Comparison of ENCODE assay signal across 22 cellular contexts in the genomic region with DNA sequence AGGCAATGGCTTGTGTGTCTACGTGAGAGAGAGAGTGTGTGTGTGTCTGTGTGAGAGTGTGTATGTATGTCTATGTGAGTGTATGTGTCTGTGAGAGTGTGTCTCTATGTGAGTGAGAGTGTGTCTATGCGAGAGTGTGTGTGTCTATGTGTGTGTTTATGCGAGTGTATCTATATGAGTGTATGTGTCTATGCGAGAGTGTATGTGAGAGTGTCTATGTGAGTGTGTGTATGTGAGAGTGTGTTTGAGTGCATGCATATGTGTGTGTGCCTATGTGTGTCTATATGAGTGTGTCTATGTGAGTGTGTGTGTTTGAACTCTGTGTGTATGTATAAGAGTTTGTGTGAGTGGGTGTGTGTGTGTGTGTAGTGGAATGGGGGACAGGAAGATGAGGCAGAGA. TPM values are rescaled to one million over a fixed set of nuclear protein-coding genes. Genes with fewer than 3 reads are reported as not detected.
DNase-seq lines count a peak whose midpoint lies in the region; ATAC-seq, FAIRE-seq and TF ChIP-seq lines count a peak whose summit lies in the region.
"Had no signal": no experiment of that assay in that cellular context is flagged by ENCODE, and none has a peak within 500 bp of the region (broad histone marks: within the 10 kb centered on the region; RNA-seq: fewer than 3 reads in every experiment).

No MANE protein-coding gene starts in this region.

- H3K36me3 ChIP-seq in OCI-LY3 (replicated peaks; ENCODE audit: low read depth, low read length): no peaks in the 10 kb centered on the region
- H3K36me3 ChIP-seq in naive thymus-derived CD4-positive, alpha-beta T cell (ENCODE audit: control insufficient read depth in 2 of 3, insufficient read depth in 3 of 3, low read length in 3 of 3): no peaks in the 10 kb centered on the region
- H3K36me3 ChIP-seq: BE2C, Peyer's patch had no signal

- peak; percentile 10 for ATAC-seq in naive thymus-derived CD4-positive, alpha-beta T cell
- ATAC-seq in HG03442 (IDR thresholded peaks at IDR 0.05; ENCODE audit: unreplicated experiment) (no peak), left cardiac atrium (no peak)

- H3K27me3 ChIP-seq in OCI-LY3 (ENCODE audit: low read depth, low read length): peaks cover 22% of the 10 kb centered on the region
- no peaks in the 10 kb centered on the region for H3K27me3 ChIP-seq in naive thymus-derived CD4-positive, alpha-beta T cell (ENCODE audit: control insufficient read depth in 2 of 2, insufficient read depth in 2 of 2, low read length in 2 of 2)
- H3K27me3 ChIP-seq: BE2C, Peyer's patch had no signal

- intact Hi-C loops in naive thymus-derived CD4-positive, alpha-beta T cell (cut with micrococcal nuclease): no loop called here
- intact Hi-C loops in left cardiac atrium (cut with DNase I): no loop called here

- no peak overlapping the region for H3K27ac Mint-ChIP-seq in naive thymus-derived CD4-positive, alpha-beta T cell
- H3K27ac Mint-ChIP-seq: CD4-positive, alpha-beta T cell; HFFc6 had no signal

- no peak overlapping the region for H3K4me3 Mint-ChIP-seq in naive thymus-derived CD4-positive, alpha-beta T cell
- H3K4me3 Mint-ChIP-seq: CD4-positive, alpha-beta T cell; HFFc6 had no signal

- peaks cover 0 to 2% (median 0%) of the 10 kb centered on the region in 11 donors for H3K9me3 Mint-ChIP-seq in naive thymus-derived CD4-positive, alpha-beta T cell
- H3K9me3 Mint-ChIP-seq: CD4-positive, alpha-beta T cell; HFFc6 had no signal

- H3K27me3 Mint-ChIP-seq in naive thymus-derived CD4-positive, alpha-beta T cell: peaks cover 0 to 10% (median 0%) of the 10 kb centered on the region in 5 donors
- H3K27me3 Mint-ChIP-seq: CD4-positive, alpha-beta T cell had no signal

- H3K9ac ChIP-seq in OCI-LY3 (ENCODE audit: low read length): no peak overlapping the region

- no peaks in the 10 kb centered on the region for H3K9me3 ChIP-seq in OCI-LY3 (ENCODE audit: insufficient read depth, low read length)
- H3K9me3 ChIP-seq in naive thymus-derived CD4-positive, alpha-beta T cell (ENCODE audit: control insufficient read depth in 2 of 3, low read length in 3 of 3): no peaks in the 10 kb centered on the region
- H3K9me3 ChIP-seq: BE2C, Peyer's patch had no signal

- DNase-seq in NCI-H1417 (lab: John Stamatoyannopoulos, UW) (peak in 2 of 3 experiments; percentile 22 to 41), NCI-H1417 treated with DMSO at 0.1 percent for 48 hours (lab: John Stamatoyannopoulos, UW) (no peak), urothelium cell line (ENCODE audit: low spot score) (no peak), GM20000 (ENCODE audit: low spot score) (no peak), left cardiac atrium (no peak)
- DNase-seq in naive thymus-derived CD4-positive, alpha-beta T cell: no peak
- DNase-seq: BE2C; Calu3; CD4-positive, alpha-beta T cell; DMS53; HFFc6; KBM-7; NCI-H1048; NCI-H2227 treated with DMSO at 0.1 percent for 48 hours; NCI-H524; Peyer's patch had no signal

- peaks cover 0 to 6% (median 0%) of the 10 kb centered on the region in 5 donors for H3K36me3 Mint-ChIP-seq in naive thymus-derived CD4-positive, alpha-beta T cell

- CTCF ChIA-PET in naive thymus-derived CD4-positive, alpha-beta T cell (lab: Charles Lee): no interaction called here

- H3K4me1 Mint-ChIP-seq in naive thymus-derived CD4-positive, alpha-beta T cell: peaks cover 0 to 22% (median 0%) of the 10 kb centered on the region in 7 donors

- peak; percentile 40 for FAIRE-seq in urothelium cell line (lab: Jason Lieb, UNC)

- H3K79me2 ChIP-seq in OCI-LY3 (ENCODE audit: low read length): no peaks in the 10 kb centered on the region

- H3K27ac ChIP-seq in OCI-LY3 (ENCODE audit: low read length): no peak overlapping the region
- H3K27ac ChIP-seq in naive thymus-derived CD4-positive, alpha-beta T cell (ENCODE audit: low read depth, low read length): no peak overlapping the region
- H3K27ac ChIP-seq: 22Rv1, Peyer's patch had no signal

- POLR2A ChIA-PET in naive thymus-derived CD4-positive, alpha-beta T cell (lab: Charles Lee): no interaction called here

- H3K4me1 ChIP-seq in OCI-LY3 (ENCODE audit: low read length): no peaks in the 10 kb centered on the region; the same call in 1 of the 2 replicates
- peaks cover 0 to under 1% of the 10 kb centered on the region in 2 donors for H3K4me1 ChIP-seq in naive thymus-derived CD4-positive, alpha-beta T cell (ENCODE audit: control insufficient read depth in 2 of 2, insufficient read depth in 2 of 2, low read length in 2 of 2)
- H3K4me1 ChIP-seq: BE2C had no signal

- peak overlapping the region; percentile 59; the same call in 1 of the 2 replicates for H2AFZ ChIP-seq in OCI-LY3 (ENCODE audit: low read depth, low read length)

- H3K4me2 ChIP-seq in OCI-LY3 (ENCODE audit: low read length): no peak overlapping the region

- H3K4me3 ChIP-seq in OCI-LY3 (ENCODE audit: low read length): no peak overlapping the region
- no peak overlapping the region for H3K4me3 ChIP-seq in naive thymus-derived CD4-positive, alpha-beta T cell (ENCODE audit: low read length)
- H3K4me3 ChIP-seq: Peyer's patch had no signal

- no peaks in the 10 kb centered on the region for H4K20me1 ChIP-seq in OCI-LY3 (ENCODE audit: insufficient read depth, low read length)

- TF ChIP-seq CTCF in OCI-LY3 (IDR thresholded peaks at IDR 0.05; ENCODE audit: low read depth, low read length): no peak
- TF ChIP-seq CTCF in GM20000 (IDR thresholded peaks at IDR 0.05; ENCODE audit: extremely low read depth, missing control alignments): no peak

RNA-seq across cellular contexts. Expression of gene GNLY, which starts 9.8 kb away (rescaled TPM):
- 100 to 1,000 TPM in 2 of 5 experiments, 10 to 100 TPM in 1, 1 to 10 TPM in 2; 5.9 to 780 (median 84.7) TPM for total RNA-seq in naive thymus-derived CD4-positive, alpha-beta T cell
- 10 to 100 TPM; 11.1 to 13.5 TPM for polyA plus RNA-seq in naive thymus-derived CD4-positive, alpha-beta T cell
- 1 to 10 TPM in 1 of 2 donors, under 1 TPM in 1; 0.52 to 2.8 TPM for total RNA-seq in left cardiac atrium
- total RNA-seq: Calu3, H4, HFFc6, HT1080, M059J had no signal

RNA-seq across cellular contexts. Expression of gene SFTPB, which starts 16.4 kb away (rescaled TPM):
- not detected for total RNA-seq in naive thymus-derived CD4-positive, alpha-beta T cell
- polyA plus RNA-seq in naive thymus-derived CD4-positive, alpha-beta T cell: not detected
- total RNA-seq in left cardiac atrium: under 1 TPM; 0.12 to 0.44 TPM
- total RNA-seq: Calu3; CD4-positive, alpha-beta T cell; H4; HFFc6; HT1080; M059J had no signal

Comparison
In these comparisons a context has a peak if more than half of its experiments do, and no peak if none do; other contexts are left out.
1. DNase-seq: peak in NCI-H1417 (2 of 3); none in NCI-H1417 treated with DMSO at 0.1 percent for 48 hours (single experiment), naive thymus-derived CD4-positive, alpha-beta T cell (0 of 9), urothelium cell line (single experiment), GM20000 (single experiment) and left cardiac atrium (single experiment).